Comparison of ENCODE assay signal across 2 cellular contexts in genomic region chr12:124123432-124124015, GRCh38.
TF ChIP-seq lines count a peak whose summit lies in the region.

No MANE protein-coding gene starts in this region.

TF ChIP-seq in HepG2, 621 proteins besides CTCF, POLR2A, EP300 and RAD21:
- TF ChIP-seq, protein P1, sequence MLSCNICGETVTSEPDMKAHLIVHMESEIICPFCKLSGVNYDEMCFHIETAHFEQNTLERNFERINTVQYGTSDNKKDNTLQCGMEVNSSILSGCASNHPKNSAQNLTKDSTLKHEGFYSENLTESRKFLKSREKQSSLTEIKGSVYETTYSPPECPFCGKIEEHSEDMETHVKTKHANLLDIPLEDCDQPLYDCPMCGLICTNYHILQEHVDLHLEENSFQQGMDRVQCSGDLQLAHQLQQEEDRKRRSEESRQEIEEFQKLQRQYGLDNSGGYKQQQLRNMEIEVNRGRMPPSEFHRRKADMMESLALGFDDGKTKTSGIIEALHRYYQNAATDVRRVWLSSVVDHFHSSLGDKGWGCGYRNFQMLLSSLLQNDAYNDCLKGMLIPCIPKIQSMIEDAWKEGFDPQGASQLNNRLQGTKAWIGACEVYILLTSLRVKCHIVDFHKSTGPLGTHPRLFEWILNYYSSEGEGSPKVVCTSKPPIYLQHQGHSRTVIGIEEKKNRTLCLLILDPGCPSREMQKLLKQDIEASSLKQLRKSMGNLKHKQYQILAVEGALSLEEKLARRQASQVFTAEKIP (CRISPR knock-in tag; IDR thresholded peaks at IDR 0.05; ENCODE audit: borderline replicate concordance), result no peak
- TF ChIP-seq MNT (IDR thresholded peaks at IDR 0.05), result 0 out of 2 replicates have a peak, but pooled peaks have one; percentile 12

TF ChIP-seq in H1, 55 proteins besides CTCF, POLR2A, EP300 and RAD21:
- no peak for TF ChIP-seq SP4 (IDR thresholded peaks at IDR 0.05; ENCODE audit: low read length)
- TF ChIP-seq BCL11A (IDR thresholded peaks at IDR 0.05; ENCODE audit: low read depth in 2 of 2, low read length in 2 of 2), result no peak
- TF ChIP-seq TCF12 (IDR thresholded peaks at IDR 0.05; ENCODE audit: low read depth, low read length), result no peak
- TF ChIP-seq RNF2 (IDR thresholded peaks at IDR 0.05; ENCODE audit: borderline replicate concordance, low read depth, low read length, missing control alignments, poor library complexity, severe bottlenecking), result no peak
- no peak for TF ChIP-seq RFX5 (IDR thresholded peaks at IDR 0.05; ENCODE audit: borderline replicate concordance, low read depth, low read length)
- TF ChIP-seq TAF1 (IDR thresholded peaks at IDR 0.05; ENCODE audit: low read depth, low read length), result no peak
- TF ChIP-seq CREB1 (IDR thresholded peaks at IDR 0.05), result no peak
- no peak for TF ChIP-seq SIRT6 (IDR thresholded peaks at IDR 0.05; ENCODE audit: low read length)
- TF ChIP-seq, protein P2, sequence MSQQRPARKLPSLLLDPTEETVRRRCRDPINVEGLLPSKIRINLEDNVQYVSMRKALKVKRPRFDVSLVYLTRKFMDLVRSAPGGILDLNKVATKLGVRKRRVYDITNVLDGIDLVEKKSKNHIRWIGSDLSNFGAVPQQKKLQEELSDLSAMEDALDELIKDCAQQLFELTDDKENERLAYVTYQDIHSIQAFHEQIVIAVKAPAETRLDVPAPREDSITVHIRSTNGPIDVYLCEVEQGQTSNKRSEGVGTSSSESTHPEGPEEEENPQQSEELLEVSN (IDR thresholded peaks at IDR 0.05), result no peak
- TF ChIP-seq KDM4A (IDR thresholded peaks at IDR 0.05; ENCODE audit: low read depth, low read length, severe bottlenecking), result no peak
- TF ChIP-seq YY1 (IDR thresholded peaks at IDR 0.05; ENCODE audit: low read depth, low read length), result no peak
- TF ChIP-seq CBX8 (IDR thresholded peaks at IDR 0.05; ENCODE audit: borderline replicate concordance, low read depth, low read length), result no peak
